In the genomic region with DNA sequence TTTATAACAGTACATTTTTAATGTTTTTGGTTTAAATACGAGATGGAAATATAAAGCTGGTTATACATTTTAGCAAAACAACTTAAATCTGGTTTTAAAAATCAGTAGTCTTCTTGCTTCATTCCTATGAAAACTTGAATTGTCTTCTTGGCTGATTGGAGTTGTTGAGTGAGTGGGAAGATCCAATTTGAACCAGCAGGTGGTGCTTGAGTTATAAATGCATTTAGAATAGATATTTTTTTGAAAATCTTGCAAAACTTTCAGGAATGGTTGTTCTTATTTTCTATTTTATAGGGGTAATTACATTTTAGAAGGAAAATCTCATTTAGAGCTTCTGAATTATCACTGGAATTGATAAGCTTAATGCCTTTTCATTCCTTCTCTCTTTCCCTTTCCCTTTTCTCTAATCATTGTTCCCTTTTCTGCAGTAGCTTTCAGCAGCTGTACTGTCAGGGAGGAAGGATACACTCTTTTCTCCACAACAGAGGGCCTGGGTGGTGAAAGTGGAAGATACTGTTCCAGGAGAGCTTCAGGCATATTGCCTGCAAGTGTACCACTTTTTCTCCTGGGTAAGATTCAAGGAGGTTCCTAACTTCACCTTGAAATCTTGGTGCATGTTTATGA, we compare ENCODE assay signal across 10 cellular contexts.
DNase-seq lines count a peak whose midpoint lies in the region; ATAC-seq and TF ChIP-seq lines count a peak whose summit lies in the region.
"Had no signal": no experiment of that assay in that cellular context is flagged by ENCODE, and none has a peak within 500 bp of the region (broad histone marks: within the 10 kb centered on the region; RNA-seq: fewer than 3 reads in every experiment).

No MANE protein-coding gene starts in this region.

- peak; percentile 53 for TF ChIP-seq CTCF in smooth muscle cell (IDR thresholded peaks at IDR 0.05; ENCODE audit: borderline replicate concordance, insufficient read depth, poor library complexity, severe bottlenecking)

- no peaks in the 10 kb centered on the region for H3K36me3 ChIP-seq in smooth muscle cell (ENCODE audit: low read depth)
- H3K36me3 ChIP-seq: BLaER1 had no signal

- H3K4me1 ChIP-seq in smooth muscle cell (ENCODE audit: low read depth), result no peaks in the 10 kb centered on the region
- H3K4me1 ChIP-seq: BLaER1 had no signal

- H2AFZ ChIP-seq in smooth muscle cell (ENCODE audit: low read depth), result no peak overlapping the region

- peak; percentile 11 for DNase-seq in NCI-H2171 treated with DMSO at 0.1 percent for 48 hours (lab: John Stamatoyannopoulos, UW)
- no peak for DNase-seq in NCI-H2171 (lab: John Stamatoyannopoulos, UW)
- peak; percentile 49 for DNase-seq in NCI-H82 (lab: John Stamatoyannopoulos, UW)
- peak; percentile 3 to 12 for DNase-seq in erythroblast (lab: John Stamatoyannopoulos, UW)
- no peak for DNase-seq in smooth muscle cell (lab: John Stamatoyannopoulos, UW; ENCODE audit: unreplicated experiment)
- DNase-seq in kidney glomerular epithelial cell (lab: John Stamatoyannopoulos, UW), result no peak
- DNase-seq: naive B cell had no signal

- TF ChIP-seq POLR2A in erythroblast (IDR thresholded peaks at IDR 0.05; ENCODE audit: low read length), result no peak

- no peak overlapping the region for H3K4me3 ChIP-seq in smooth muscle cell
- H3K4me3 ChIP-seq: BLaER1 had no signal

- WGBS in smooth muscle cell (ENCODE audit: low lambda C conversion rate), result 49% methylated on average over 1 of the region's 1 CpG

- no peaks in the 10 kb centered on the region for H4K20me1 ChIP-seq in smooth muscle cell (ENCODE audit: low read depth)
- H4K20me1 ChIP-seq: BLaER1 had no signal

- no peak overlapping the region for H3K27ac ChIP-seq in smooth muscle cell (ENCODE audit: low read depth)
- H3K27ac ChIP-seq: BLaER1 had no signal

- H3K9ac ChIP-seq in smooth muscle cell (ENCODE audit: low read depth), result no peak overlapping the region
- H3K9ac ChIP-seq: BLaER1 had no signal

- ATAC-seq in GM21381 (IDR thresholded peaks at IDR 0.05; ENCODE audit: unreplicated experiment), result no peak
- ATAC-seq in GM21576 (IDR thresholded peaks at IDR 0.05; ENCODE audit: unreplicated experiment), result no peak

- no peak overlapping the region for H3K4me2 ChIP-seq in smooth muscle cell
- H3K4me2 ChIP-seq: BLaER1 had no signal

- H3K27me3 ChIP-seq in smooth muscle cell (ENCODE audit: low read depth), result no peaks in the 10 kb centered on the region
- H3K27me3 ChIP-seq: BLaER1 had no signal

- no peaks in the 10 kb centered on the region for H3F3A ChIP-seq in smooth muscle cell (ENCODE audit: low read depth)

- H3K79me2 ChIP-seq in smooth muscle cell (ENCODE audit: low read depth), result no peaks in the 10 kb centered on the region

- no peaks in the 10 kb centered on the region for H3K9me3 ChIP-seq in smooth muscle cell (replicated peaks; ENCODE audit: low read depth)
- H3K9me3 ChIP-seq: BLaER1 had no signal

Comparison
In these comparisons a context has a peak if more than half of its experiments do, and no peak if none do; other contexts are left out.
1. DNase-seq: peak in NCI-H2171 treated with DMSO at 0.1 percent for 48 hours (single experiment), NCI-H82 (single experiment) and erythroblast (2 of 2); none in NCI-H2171 (single experiment), smooth muscle cell (single experiment) and kidney glomerular epithelial cell (single experiment).